Comparison of ENCODE assay signal across 34 cellular contexts in the genomic region with DNA sequence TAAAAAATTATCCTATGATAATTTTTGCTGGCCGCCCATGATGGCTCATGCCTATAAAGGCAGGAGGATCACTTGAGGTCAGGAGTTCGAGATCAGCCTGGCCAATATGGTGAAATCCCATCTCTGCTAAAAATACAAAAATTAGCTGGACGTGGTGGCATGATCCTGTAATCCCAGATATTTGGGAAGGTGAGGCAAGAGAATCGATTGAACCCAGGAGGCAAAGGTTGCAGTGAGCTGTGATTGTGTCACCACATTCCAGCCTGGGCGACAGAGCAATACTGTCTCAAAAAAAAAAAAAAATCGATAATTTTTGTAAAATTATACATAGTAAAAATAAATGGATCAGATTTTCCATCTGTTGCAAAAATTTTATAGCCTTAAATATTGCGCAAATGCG. TPM values are rescaled to one million over a fixed set of nuclear protein-coding genes. Genes with fewer than 3 reads are reported as not detected.
"Had no signal": no experiment of that assay in that cellular context is flagged by ENCODE, and none has a peak within 500 bp of the region (broad histone marks: within the 10 kb centered on the region; RNA-seq: fewer than 3 reads in every experiment).

No MANE protein-coding gene starts in this region.

- DNase-seq: activated B cell treated with CpG ODN at 0.5 μM for 24 hours; activated CD4-positive, alpha-beta memory T cell treated with anti-CD3 and anti-CD28 coated beads for 36 hours; activated CD4-positive, alpha-beta T cell treated with anti-CD3 and anti-CD28 coated beads for 4 hours; activated CD4-positive, alpha-beta T cell treated with anti-CD3 and anti-CD28 coated beads, Interleukin-2, amount 10 ng/mL, durations not matched to agents 24 days and 14 days; activated CD4-positive, alpha-beta T cell treated with anti-CD3 and anti-CD28 coated beads, Interleukin-2, amount 50 U/mL, for 1 hour; activated CD4-positive, alpha-beta T cell treated with anti-CD3 and anti-CD28 coated beads, Interleukin-2, amount 50 U/mL, for 4 hours; activated CD4-positive, CD25-positive, alpha-beta regulatory T cell treated with anti-CD3 and anti-CD28 coated beads, Interleukin-2, amount 50 U/mL, for 72 hours; activated CD8-positive, alpha-beta memory T cell treated with anti-CD3 and anti-CD28 coated beads, Interleukin-2, amount 50 U/mL, for 4 hours; activated CD8-positive, alpha-beta T cell treated with anti-CD3 and anti-CD28 coated beads for 36 hours; activated effector memory CD4-positive, alpha-beta T cell treated with anti-CD3 and anti-CD28 coated beads, Interleukin-2, amount 50 U/mL, for 16 hours; activated gamma-delta T cell treated with Interleukin-2 at 50 U/mL for 16 hours; activated naive CD4-positive, alpha-beta T cell; activated naive CD4-positive, alpha-beta T cell treated with anti-CD3 and anti-CD28 coated beads for 36 hours; activated naive CD4-positive, alpha-beta T cell treated with anti-CD3 and anti-CD28 coated beads, Interleukin-2, amount 50 U/mL, for 16 hours; activated naive CD8-positive, alpha-beta T cell treated with anti-CD3 and anti-CD28 coated beads for 36 hours; activated T-cell treated with anti-CD3 and anti-CD28 coated beads for 4 hours; activated T-cell treated with anti-CD3 and anti-CD28 coated beads, Interleukin-2, amount 50 U/mL, for 1 hour; activated T-cell treated with anti-CD3 and anti-CD28 coated beads, Interleukin-2, amount 50 U/mL, for 4 hours; activated T-cell treated with anti-CD3 and anti-CD28 coated beads, Interleukin-2, amount 50 U/mL, for 72 hours; adrenal gland; amniotic stem cell; aorta; body of pancreas; brain microvascular endothelial cell; central memory CD4-positive, alpha-beta T cell; T-helper 2 cell; T-helper 9 cell had no signal

- H3K4me3 Mint-ChIP-seq: activated B cell treated with CpG ODN at 0.5 μM for 24 hours; activated CD4-positive, alpha-beta memory T cell treated with anti-CD3 and anti-CD28 coated beads for 36 hours; activated CD4-positive, alpha-beta T cell treated with anti-CD3 and anti-CD28 coated beads, Interleukin-2, amount 10 ng/mL, durations not matched to agents 24 days and 14 days; activated CD8-positive, alpha-beta T cell treated with anti-CD3 and anti-CD28 coated beads for 36 hours; activated naive CD4-positive, alpha-beta T cell treated with anti-CD3 and anti-CD28 coated beads for 36 hours; activated naive CD8-positive, alpha-beta T cell treated with anti-CD3 and anti-CD28 coated beads for 36 hours; activated T-cell treated with anti-CD3 and anti-CD28 coated beads, Interleukin-2, amount 50 U/mL, for 4 hours; activated T-cell treated with anti-CD3 and anti-CD28 coated beads, Interleukin-2, amount 50 U/mL, for 72 hours; activated T-helper 1 cell treated with anti-CD3 and anti-CD28 coated beads, Interleukin-12 subunit alpha, Interleukin-12 subunit beta, Interleukin-2, Interleukin-4 antibody, amounts not matched to agents 30 ng/mL and 10 ng/mL and 1 ng/mL, durations not matched to agents 14 hours and 24 hours and 36 hours; activated T-helper 17 cell treated with anti-CD3 and anti-CD28 coated beads, Interleukin-2, amount 50 U/mL, for 72 hours; T-helper 1 cell treated with Interleukin-12 subunit alpha and Interleukin-12 subunit beta and Interleukin-4 antibody, amounts not matched to agents 30 μg/mL and 1 μg/mL, for 36 hours; T-helper 2 cell treated with Interferon-gamma antibody and Interleukin-4, amounts not matched to agents 5 μg/mL and 100 μg/mL, for 36 hours had no signal

- H3K9me3 Mint-ChIP-seq: activated B cell treated with CpG ODN at 0.5 μM for 24 hours; activated CD4-positive, alpha-beta memory T cell treated with anti-CD3 and anti-CD28 coated beads for 36 hours; activated CD4-positive, alpha-beta T cell treated with anti-CD3 and anti-CD28 coated beads, Interleukin-2, amount 10 ng/mL, durations not matched to agents 24 days and 14 days; activated CD8-positive, alpha-beta T cell treated with anti-CD3 and anti-CD28 coated beads for 36 hours; activated naive CD4-positive, alpha-beta T cell treated with anti-CD3 and anti-CD28 coated beads for 36 hours; activated T-cell treated with anti-CD3 and anti-CD28 coated beads, Interleukin-2, amount 50 U/mL, for 4 hours; activated T-cell treated with anti-CD3 and anti-CD28 coated beads, Interleukin-2, amount 50 U/mL, for 72 hours; activated T-helper 1 cell treated with anti-CD3 and anti-CD28 coated beads, Interleukin-12 subunit alpha, Interleukin-12 subunit beta, Interleukin-2, Interleukin-4 antibody, amounts not matched to agents 30 ng/mL and 10 ng/mL and 1 ng/mL, durations not matched to agents 14 hours and 24 hours and 36 hours; activated T-helper 17 cell treated with anti-CD3 and anti-CD28 coated beads, Interleukin-2, amount 50 U/mL, for 72 hours; T-helper 1 cell treated with Interleukin-12 subunit alpha and Interleukin-12 subunit beta and Interleukin-4 antibody, amounts not matched to agents 30 μg/mL and 1 μg/mL, for 36 hours; T-helper 2 cell treated with Interferon-gamma antibody and Interleukin-4, amounts not matched to agents 5 μg/mL and 100 μg/mL, for 36 hours had no signal

- H3K4me3 ChIP-seq: adrenal gland, body of pancreas, breast epithelium had no signal

- H3K4me1 ChIP-seq: adrenal gland, body of pancreas, breast epithelium had no signal

- ATAC-seq: activated CD8-positive, alpha-beta T cell treated with anti-CD3 and anti-CD28 coated beads for 36 hours; activated naive CD4-positive, alpha-beta T cell treated with anti-CD3 and anti-CD28 coated beads, Interleukin-2, amount 50 U/mL, for 72 hours; activated T-cell treated with anti-CD3 and anti-CD28 coated beads, Interleukin-2, amount 50 U/mL, for 4 hours; activated T-cell treated with anti-CD3 and anti-CD28 coated beads, Interleukin-2, amount 50 U/mL, for 72 hours; activated T-helper 17 cell treated with anti-CD3 and anti-CD28 coated beads, Interleukin-2, amount 50 U/mL, for 72 hours; body of pancreas had no signal

- H3K36me3 ChIP-seq: adrenal gland, brain microvascular endothelial cell, breast epithelium had no signal

- H3K27ac Mint-ChIP-seq: activated B cell treated with CpG ODN at 0.5 μM for 24 hours; activated CD4-positive, alpha-beta memory T cell treated with anti-CD3 and anti-CD28 coated beads for 36 hours; activated CD4-positive, alpha-beta T cell treated with anti-CD3 and anti-CD28 coated beads, Interleukin-2, amount 10 ng/mL, durations not matched to agents 24 days and 14 days; activated CD8-positive, alpha-beta T cell treated with anti-CD3 and anti-CD28 coated beads for 36 hours; activated naive CD4-positive, alpha-beta T cell treated with anti-CD3 and anti-CD28 coated beads for 36 hours; activated naive CD4-positive, alpha-beta T cell treated with anti-CD3 and anti-CD28 coated beads, Interleukin-2, amount 50 U/mL, for 72 hours; activated naive CD8-positive, alpha-beta T cell treated with anti-CD3 and anti-CD28 coated beads for 36 hours; activated T-cell treated with anti-CD3 and anti-CD28 coated beads, Interleukin-2, amount 50 U/mL, for 72 hours; activated T-helper 1 cell treated with anti-CD3 and anti-CD28 coated beads, Interleukin-12 subunit alpha, Interleukin-12 subunit beta, Interleukin-2, Interleukin-4 antibody, amounts not matched to agents 30 ng/mL and 10 ng/mL and 1 ng/mL, durations not matched to agents 14 hours and 24 hours and 36 hours; activated T-helper 17 cell treated with anti-CD3 and anti-CD28 coated beads, Interleukin-2, amount 50 U/mL, for 72 hours; T-helper 1 cell treated with Interleukin-12 subunit alpha and Interleukin-12 subunit beta and Interleukin-4 antibody, amounts not matched to agents 30 μg/mL and 1 μg/mL, for 36 hours; T-helper 2 cell treated with Interferon-gamma antibody and Interleukin-4, amounts not matched to agents 5 μg/mL and 100 μg/mL, for 36 hours had no signal

- H3K27me3 Mint-ChIP-seq: activated B cell treated with CpG ODN at 0.5 μM for 24 hours; activated CD4-positive, alpha-beta memory T cell treated with anti-CD3 and anti-CD28 coated beads for 36 hours; activated CD4-positive, alpha-beta T cell treated with anti-CD3 and anti-CD28 coated beads, Interleukin-2, amount 10 ng/mL, durations not matched to agents 24 days and 14 days; activated CD8-positive, alpha-beta T cell treated with anti-CD3 and anti-CD28 coated beads for 36 hours; activated T-helper 17 cell treated with anti-CD3 and anti-CD28 coated beads, Interleukin-2, amount 50 U/mL, for 72 hours had no signal

- H3K36me3 Mint-ChIP-seq: activated CD4-positive, alpha-beta memory T cell treated with anti-CD3 and anti-CD28 coated beads for 36 hours; activated naive CD4-positive, alpha-beta T cell treated with anti-CD3 and anti-CD28 coated beads, Interleukin-2, amount 50 U/mL, for 72 hours; activated naive CD8-positive, alpha-beta T cell treated with anti-CD3 and anti-CD28 coated beads for 36 hours had no signal

- H3K4me1 Mint-ChIP-seq: activated CD4-positive, alpha-beta T cell treated with anti-CD3 and anti-CD28 coated beads, Interleukin-2, amount 10 ng/mL, durations not matched to agents 24 days and 14 days; activated naive CD8-positive, alpha-beta T cell treated with anti-CD3 and anti-CD28 coated beads for 36 hours; activated T-helper 17 cell treated with anti-CD3 and anti-CD28 coated beads, Interleukin-2, amount 50 U/mL, for 72 hours had no signal

- H3K27ac ChIP-seq: adrenal gland, body of pancreas, brain microvascular endothelial cell, breast epithelium, VCaP had no signal

- H3K27me3 ChIP-seq: adrenal gland, body of pancreas, brain microvascular endothelial cell, breast epithelium had no signal

- H3K9me3 ChIP-seq: adrenal gland, body of pancreas, breast epithelium had no signal

RNA-seq across cellular contexts. Expression of a gene that starts 31.7 kb away (rescaled TPM):
- total RNA-seq: activated CD4-positive, alpha-beta memory T cell treated with anti-CD3 and anti-CD28 coated beads for 36 hours had no signal
